Comparison of ENCODE assay signal across 9 cellular contexts in genomic region chr12:11877869-11878780, GRCh38.
DNase-seq lines count a peak whose midpoint lies in the region; ATAC-seq, FAIRE-seq and TF ChIP-seq lines count a peak whose summit lies in the region.
"Had no signal": no experiment of that assay in that cellular context is flagged by ENCODE, and none has a peak within 500 bp of the region (broad histone marks: within the 10 kb centered on the region; RNA-seq: fewer than 3 reads in every experiment).

No MANE protein-coding gene starts in this region.

- H3K4me3 Mint-ChIP-seq in immature natural killer cell, result no peak overlapping the region
- H3K4me3 Mint-ChIP-seq: activated naive CD4-positive, alpha-beta T cell treated with anti-CD3 and anti-CD28 coated beads, Interleukin-2, amount 50 U/mL, for 24 hours had no signal

- no peak overlapping the region for H3K4me3 ChIP-seq in BE2C (ENCODE audit: low read depth, low read length)
- no peak overlapping the region for H3K4me3 ChIP-seq in MG63
- H3K4me3 ChIP-seq in astrocyte of the spinal cord (ENCODE audit: low read depth, low read length), result no peak overlapping the region

- H3K36me3 Mint-ChIP-seq in immature natural killer cell, result peaks cover 16 to 20% (median 16%) of the 10 kb centered on the region in 3 donors

- H3K9me3 ChIP-seq in BE2C (no peaks in the 10 kb centered on the region), MG63 (no peaks in the 10 kb centered on the region)

- FAIRE-seq in urothelium cell line (lab: Jason Lieb, UNC), result peak; percentile 71

- H3K9me3 Mint-ChIP-seq in immature natural killer cell, result no peaks in the 10 kb centered on the region
- H3K9me3 Mint-ChIP-seq: activated naive CD4-positive, alpha-beta T cell treated with anti-CD3 and anti-CD28 coated beads, Interleukin-2, amount 50 U/mL, for 24 hours had no signal

- peaks cover 17 to 41% of the 10 kb centered on the region in 2 donors for H3K4me1 Mint-ChIP-seq in immature natural killer cell

- H3K4me1 ChIP-seq in BE2C, result peaks cover 16% of the 10 kb centered on the region

- no peaks in the 10 kb centered on the region for H3K27me3 Mint-ChIP-seq in immature natural killer cell (ENCODE audit: low read depth in 3 of 3)
- H3K27me3 Mint-ChIP-seq: activated naive CD4-positive, alpha-beta T cell treated with anti-CD3 and anti-CD28 coated beads, Interleukin-2, amount 50 U/mL, for 24 hours had no signal

- in situ Hi-C loops in astrocyte of the spinal cord (cut with HindIII; ENCODE audit: low sequenced_read_pairs), result no loop called here

- no peaks in the 10 kb centered on the region for H3K27me3 ChIP-seq in BE2C
- no peaks in the 10 kb centered on the region for H3K27me3 ChIP-seq in MG63

- no peak overlapping the region for H3K27ac Mint-ChIP-seq in immature natural killer cell
- H3K27ac Mint-ChIP-seq: activated naive CD4-positive, alpha-beta T cell treated with anti-CD3 and anti-CD28 coated beads, Interleukin-2, amount 50 U/mL, for 24 hours had no signal

- DNase-seq in BE2C, result peak; percentile 24
- peak; percentile 53 for DNase-seq in MG63
- peak; percentile 83 for DNase-seq in astrocyte of the spinal cord (ENCODE audit: low read depth, low spot score)
- DNase-seq in kidney glomerular epithelial cell (lab: John Stamatoyannopoulos, UW), result peak; percentile 90
- peak; percentile 90 for DNase-seq in urothelium cell line (ENCODE audit: low spot score)
- no peak for DNase-seq in immature natural killer cell

- no peak for TF ChIP-seq CTCF in BE2C (IDR thresholded peaks at IDR 0.05; ENCODE audit: low read depth, low read length)
- TF ChIP-seq CTCF in astrocyte of the spinal cord (IDR thresholded peaks at IDR 0.05; ENCODE audit: low read depth, low read length), result no peak

- H3K36me3 ChIP-seq in BE2C (no peaks in the 10 kb centered on the region), MG63 (no peaks in the 10 kb centered on the region; the same call in 1 of the 2 replicates)

- ATAC-seq in HG03521 (IDR thresholded peaks at IDR 0.05; ENCODE audit: unreplicated experiment) (no peak), HG03460 (IDR thresholded peaks at IDR 0.05; ENCODE audit: unreplicated experiment) (no peak)

Comparison
In these comparisons a context has a peak if more than half of its experiments do, and no peak if none do; other contexts are left out.
1. DNase-seq: peak in BE2C (single experiment), MG63 (single experiment), astrocyte of the spinal cord (single experiment), kidney glomerular epithelial cell (single experiment) and urothelium cell line (single experiment); none in immature natural killer cell (0 of 3).